8 cellular contexts compared by ENCODE assay signal in the genomic region with DNA sequence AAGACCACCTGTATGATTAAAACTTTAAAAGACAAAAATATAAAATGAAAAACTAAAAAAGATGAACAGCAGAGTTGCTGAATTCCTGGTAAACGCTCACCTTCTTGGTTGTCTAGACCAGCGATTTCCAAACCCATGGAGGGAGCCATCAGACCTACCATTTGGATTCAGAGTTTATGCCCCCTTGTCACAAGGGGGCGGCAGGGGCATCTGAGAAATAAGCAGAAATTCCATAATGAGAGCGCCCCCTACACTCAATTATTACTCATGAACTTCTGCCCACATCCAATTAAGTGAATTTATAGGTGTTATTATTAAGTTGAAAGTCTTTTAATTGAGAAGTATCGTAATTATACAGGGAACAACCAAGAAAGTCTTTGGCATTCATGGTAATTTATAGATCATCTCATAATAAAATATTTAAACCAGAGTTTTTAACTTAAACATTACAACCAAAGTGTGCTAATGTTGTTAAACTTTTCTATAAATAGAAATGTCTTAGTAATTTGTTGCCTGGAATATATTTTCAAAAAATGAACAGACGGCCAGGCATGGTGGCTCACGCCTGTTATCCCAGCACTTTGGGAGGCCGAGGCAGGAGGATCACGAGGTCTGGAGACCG. TPM values are rescaled to one million over a fixed set of nuclear protein-coding genes. Genes with fewer than 3 reads are reported as not detected.
DNase-seq lines count a peak whose midpoint lies in the region; ATAC-seq lines count a peak whose summit lies in the region.

No MANE protein-coding gene starts in this region.

- intact Hi-C loops in sciatic nerve (cut with DNase I), result no loop called here

- no peak overlapping the region for H3K4me3 Mint-ChIP-seq in naive B cell

- H3K27ac Mint-ChIP-seq in naive B cell, result no peak overlapping the region

- no peaks in the 10 kb centered on the region for H3K36me3 Mint-ChIP-seq in naive B cell

- ATAC-seq in naive B cell (ENCODE audit: low read depth in 2 of 2) (no peak), GM18498 (IDR thresholded peaks at IDR 0.05; ENCODE audit: unreplicated experiment) (no peak), sciatic nerve (no peak)

- H3K27me3 Mint-ChIP-seq in naive B cell, result peaks cover 7 to 14% (median 8%) of the 10 kb centered on the region in 3 donors

- H3K9me3 Mint-ChIP-seq in naive B cell, result peaks cover 0 to 11% (median 6%) of the 10 kb centered on the region in 7 donors

- peak; percentile 6 to 27 for DNase-seq in NCI-H2081 (lab: John Stamatoyannopoulos, UW)
- no peak for DNase-seq in NCI-H2081 treated with DMSO at 0.1 percent for 48 hours (lab: John Stamatoyannopoulos, UW)
- DNase-seq in NCI-H146 treated with DMSO at 0.1 percent for 48 hours (lab: John Stamatoyannopoulos, UW; ENCODE audit: unreplicated experiment), result peak; percentile 1
- peak; percentile 23 for DNase-seq in activated CD4-positive, alpha-beta T cell treated with anti-CD3 and anti-CD28 coated beads for 1 hour
- DNase-seq in effector CD4-positive, alpha-beta T cell, result peak; percentile 29
- DNase-seq in naive B cell, result peak; percentile 12
- DNase-seq in sciatic nerve (ENCODE audit: low spot score), result no peak

- peaks cover 0 to 2% (median 0%) of the 10 kb centered on the region in 3 donors for H3K4me1 Mint-ChIP-seq in naive B cell

RNA-seq across cellular contexts. Expression of gene SPATA31C2, which starts 35.2 kb away (rescaled TPM):
- polyA plus RNA-seq in naive B cell (ENCODE audit: low read depth in 6 of 6), result not detected
- not detected for total RNA-seq in sciatic nerve

Comparison
In these comparisons a context has a peak if more than half of its experiments do, and no peak if none do; other contexts are left out.
1. DNase-seq: peak in NCI-H2081 (2 of 2), NCI-H146 treated with DMSO at 0.1 percent for 48 hours (single experiment), activated CD4-positive, alpha-beta T cell treated with anti-CD3 and anti-CD28 coated beads for 1 hour (single experiment), effector CD4-positive, alpha-beta T cell (single experiment) and naive B cell (single experiment); none in NCI-H2081 treated with DMSO at 0.1 percent for 48 hours (single experiment) and sciatic nerve (single experiment).